ENCODE assay signal across 1 cellular context in the genomic region with DNA sequence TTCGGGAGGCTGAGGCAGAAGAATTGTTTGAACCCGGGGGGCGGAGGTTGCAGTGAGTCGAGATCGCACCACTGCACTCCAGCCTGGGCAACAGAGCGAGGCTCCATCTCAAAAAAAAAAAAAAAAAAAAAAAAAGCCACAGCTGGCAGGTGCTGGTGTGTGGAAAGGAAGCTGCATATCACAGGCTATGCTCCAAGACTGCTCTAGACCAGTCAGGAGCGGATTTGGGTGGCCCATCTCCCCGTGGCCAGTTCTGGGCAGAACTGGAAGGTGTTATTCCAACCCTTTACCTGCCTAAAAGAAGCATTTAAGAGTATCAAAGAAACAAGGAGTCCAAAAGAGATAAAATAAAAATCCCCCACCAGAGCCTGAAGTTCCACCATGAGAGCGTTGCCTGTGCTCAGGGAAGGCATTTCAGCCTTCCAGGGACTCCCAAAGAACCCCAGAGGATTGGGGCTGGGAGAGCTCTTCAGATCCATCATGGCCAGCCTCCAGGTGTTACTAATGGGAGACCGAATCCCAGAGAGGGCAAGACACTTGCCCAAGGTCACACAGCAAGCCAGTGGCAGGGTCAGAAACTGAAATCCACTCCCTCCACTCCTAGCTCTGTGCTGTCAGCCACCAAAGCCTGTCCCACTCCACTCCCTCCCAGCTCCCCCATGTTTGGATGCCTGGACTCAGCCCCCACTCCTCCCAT.
TF ChIP-seq lines count a peak whose summit lies in the region.

No MANE protein-coding gene starts in this region.

TF ChIP-seq in IMR-90, 13 proteins besides CTCF, POLR2A, EP300 and RAD21:
- no peak for TF ChIP-seq MAFK (IDR thresholded peaks at IDR 0.05; ENCODE audit: low read depth, low read length)
- no peak for TF ChIP-seq SMC3 (IDR thresholded peaks at IDR 0.05; ENCODE audit: low read depth, low read length)
- TF ChIP-seq, protein P1, sequence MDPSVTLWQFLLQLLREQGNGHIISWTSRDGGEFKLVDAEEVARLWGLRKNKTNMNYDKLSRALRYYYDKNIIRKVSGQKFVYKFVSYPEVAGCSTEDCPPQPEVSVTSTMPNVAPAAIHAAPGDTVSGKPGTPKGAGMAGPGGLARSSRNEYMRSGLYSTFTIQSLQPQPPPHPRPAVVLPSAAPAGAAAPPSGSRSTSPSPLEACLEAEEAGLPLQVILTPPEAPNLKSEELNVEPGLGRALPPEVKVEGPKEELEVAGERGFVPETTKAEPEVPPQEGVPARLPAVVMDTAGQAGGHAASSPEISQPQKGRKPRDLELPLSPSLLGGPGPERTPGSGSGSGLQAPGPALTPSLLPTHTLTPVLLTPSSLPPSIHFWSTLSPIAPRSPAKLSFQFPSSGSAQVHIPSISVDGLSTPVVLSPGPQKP (IDR thresholded peaks at IDR 0.05; ENCODE audit: borderline replicate concordance, low read depth, low read length): no peak
- no peak for TF ChIP-seq CHD1 (IDR thresholded peaks at IDR 0.05; ENCODE audit: low read depth, low read length)
- no peak for TF ChIP-seq CEBPB (IDR thresholded peaks at IDR 0.05; ENCODE audit: low read depth, low read length)
- TF ChIP-seq RFX5 (IDR thresholded peaks at IDR 0.05; ENCODE audit: low read depth, low read length): no peak
- TF ChIP-seq RCOR1 (IDR thresholded peaks at IDR 0.05; ENCODE audit: insufficient replicate concordance, low read length): no peak
- TF ChIP-seq, protein P2, sequence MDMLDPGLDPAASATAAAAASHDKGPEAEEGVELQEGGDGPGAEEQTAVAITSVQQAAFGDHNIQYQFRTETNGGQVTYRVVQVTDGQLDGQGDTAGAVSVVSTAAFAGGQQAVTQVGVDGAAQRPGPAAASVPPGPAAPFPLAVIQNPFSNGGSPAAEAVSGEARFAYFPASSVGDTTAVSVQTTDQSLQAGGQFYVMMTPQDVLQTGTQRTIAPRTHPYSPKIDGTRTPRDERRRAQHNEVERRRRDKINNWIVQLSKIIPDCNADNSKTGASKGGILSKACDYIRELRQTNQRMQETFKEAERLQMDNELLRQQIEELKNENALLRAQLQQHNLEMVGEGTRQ (IDR thresholded peaks at IDR 0.05; ENCODE audit: low read depth, low read length): no peak
- no peak for TF ChIP-seq NFE2L2 (IDR thresholded peaks at IDR 0.05; ENCODE audit: low read depth, low read length)
- TF ChIP-seq BHLHE40 (IDR thresholded peaks at IDR 0.05; ENCODE audit: low read depth, low read length): no peak
- TF ChIP-seq FOS (IDR thresholded peaks at IDR 0.05; ENCODE audit: low read depth, low read length): no peak
- no peak for TF ChIP-seq MXI1 (IDR thresholded peaks at IDR 0.05; ENCODE audit: borderline replicate concordance, low read depth, low read length)
- no peak for TF ChIP-seq MAZ (IDR thresholded peaks at IDR 0.05; ENCODE audit: borderline replicate concordance, low read depth, low read length)
